Comparison of ENCODE assay signal across 1 cellular context in genomic region chr2:162062559-162062958, GRCh38.
TF ChIP-seq lines count a peak whose summit lies in the region.

No MANE protein-coding gene starts in this region.

TF ChIP-seq in GM12878, 131 proteins besides CTCF, POLR2A, EP300 and RAD21 (continued from another document and continues in another):
- TF ChIP-seq IRF5 (IDR thresholded peaks at IDR 0.05; ENCODE audit: borderline replicate concordance) (no peak), FOXM1 (IDR thresholded peaks at IDR 0.05; ENCODE audit: low read depth, low read length) (no peak), NRF1 (conservative IDR thresholded peaks at IDR 0.05; ENCODE audit: low read depth, low read length) (no peak), YBX1 (IDR thresholded peaks at IDR 0.05) (no peak), MEF2B (IDR thresholded peaks at IDR 0.05; ENCODE audit: partially characterized antibody, poor library complexity, severe bottlenecking) (no peak), SMAD1 (IDR thresholded peaks at IDR 0.05; ENCODE audit: low read depth, partially characterized antibody) (no peak), SMARCA5 (IDR thresholded peaks at IDR 0.05) (0 out of 2 replicates have a peak, but pooled peaks have one; percentile 36), PRDM15 (CRISPR knock-in tag; IDR thresholded peaks at IDR 0.05) (no peak), BRCA1 (IDR thresholded peaks at IDR 0.05; ENCODE audit: low read depth, low read length) (no peak), POLR2AphosphoS2 (IDR thresholded peaks at IDR 0.05; ENCODE audit: low read depth, low read length) (no peak), DPF2 (IDR thresholded peaks at IDR 0.05) (0 out of 2 replicates have a peak, but pooled peaks have one; percentile 36), SREBF1 (IDR thresholded peaks at IDR 0.05; ENCODE audit: low read length) (no peak), TAF1 (IDR thresholded peaks at IDR 0.05; ENCODE audit: borderline replicate concordance, low read depth, low read length) (no peak), STAT3 (IDR thresholded peaks at IDR 0.05; ENCODE audit: low read depth, low read length) (no peak), EED (IDR thresholded peaks at IDR 0.05; ENCODE audit: low read depth) (peak; percentile 67), ESRRA (IDR thresholded peaks at IDR 0.05; ENCODE audit: low read length) (no peak), FOS (IDR thresholded peaks at IDR 0.05; ENCODE audit: borderline replicate concordance, extremely low read depth, insufficient read length) (no peak), CEBPB (IDR thresholded peaks at IDR 0.05; ENCODE audit: borderline replicate concordance in 1 of 2, low read depth in 2 of 2, low read length in 2 of 2) (no peak), ATF3 (IDR thresholded peaks at IDR 0.05; ENCODE audit: borderline replicate concordance, extremely low read depth, low read depth, low read length) (no peak), ZBTB33 (IDR thresholded peaks at IDR 0.05) (no peak), ZBED1 (IDR thresholded peaks at IDR 0.05; ENCODE audit: borderline replicate concordance) (no peak), FOXK2 (IDR thresholded peaks at IDR 0.05) (no peak), E4F1 (IDR thresholded peaks at IDR 0.05; ENCODE audit: borderline replicate concordance, partially characterized antibody) (no peak), ELK1 (IDR thresholded peaks at IDR 0.05; ENCODE audit: low read depth, low read length) (no peak), RUNX3 (IDR thresholded peaks at IDR 0.05; ENCODE audit: low read length) (no peak; the same call in 1 of the 2 replicates), ASH2L (IDR thresholded peaks at IDR 0.05; ENCODE audit: borderline replicate concordance, low read depth) (no peak), ETV6 (conservative IDR thresholded peaks at IDR 0.05 in 1 of 2, IDR thresholded peaks at IDR 0.05 in 1 of 2; ENCODE audit: borderline replicate concordance in 1 of 2, low read depth in 1 of 2) (peak in 1 of 2 experiments; percentile 67; a peak in 2 of 4 replicates), ZBTB11 (CRISPR knock-in tag; IDR thresholded peaks at IDR 0.05) (no peak), POLR2AphosphoS5 (IDR thresholded peaks at IDR 0.05; ENCODE audit: low read length) (no peak), RAD51 (IDR thresholded peaks at IDR 0.05) (0 out of 2 replicates have a peak, but pooled peaks have one; percentile 24), GATAD2B (conservative IDR thresholded peaks at IDR 0.05; ENCODE audit: low read depth) (no peak), ZZZ3 (IDR thresholded peaks at IDR 0.05; ENCODE audit: control insufficient read depth, insufficient read length, low read depth) (no peak), SUZ12 (IDR thresholded peaks at IDR 0.05; ENCODE audit: unreplicated experiment) (no peak), BCL3 (IDR thresholded peaks at IDR 0.05; ENCODE audit: borderline replicate concordance, insufficient read depth, low read depth, low read length, poor library complexity, severe bottlenecking) (no peak), EZH2 (IDR thresholded peaks at IDR 0.05; ENCODE audit: borderline replicate concordance, control insufficient read depth, low read depth, low read length) (no peak), JUND (IDR thresholded peaks at IDR 0.05; ENCODE audit: low read depth, low read length) (0 out of 2 replicates have a peak, but pooled peaks have one; percentile 34), IRF4 (IDR thresholded peaks at IDR 0.05; ENCODE audit: low read depth, low read length) (no peak)
- TF ChIP-seq, protein P1, sequence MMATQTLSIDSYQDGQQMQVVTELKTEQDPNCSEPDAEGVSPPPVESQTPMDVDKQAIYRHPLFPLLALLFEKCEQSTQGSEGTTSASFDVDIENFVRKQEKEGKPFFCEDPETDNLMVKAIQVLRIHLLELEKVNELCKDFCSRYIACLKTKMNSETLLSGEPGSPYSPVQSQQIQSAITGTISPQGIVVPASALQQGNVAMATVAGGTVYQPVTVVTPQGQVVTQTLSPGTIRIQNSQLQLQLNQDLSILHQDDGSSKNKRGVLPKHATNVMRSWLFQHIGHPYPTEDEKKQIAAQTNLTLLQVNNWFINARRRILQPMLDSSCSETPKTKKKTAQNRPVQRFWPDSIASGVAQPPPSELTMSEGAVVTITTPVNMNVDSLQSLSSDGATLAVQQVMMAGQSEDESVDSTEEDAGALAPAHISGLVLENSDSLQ (IDR thresholded peaks at IDR 0.05): no peak
- TF ChIP-seq, protein P2, sequence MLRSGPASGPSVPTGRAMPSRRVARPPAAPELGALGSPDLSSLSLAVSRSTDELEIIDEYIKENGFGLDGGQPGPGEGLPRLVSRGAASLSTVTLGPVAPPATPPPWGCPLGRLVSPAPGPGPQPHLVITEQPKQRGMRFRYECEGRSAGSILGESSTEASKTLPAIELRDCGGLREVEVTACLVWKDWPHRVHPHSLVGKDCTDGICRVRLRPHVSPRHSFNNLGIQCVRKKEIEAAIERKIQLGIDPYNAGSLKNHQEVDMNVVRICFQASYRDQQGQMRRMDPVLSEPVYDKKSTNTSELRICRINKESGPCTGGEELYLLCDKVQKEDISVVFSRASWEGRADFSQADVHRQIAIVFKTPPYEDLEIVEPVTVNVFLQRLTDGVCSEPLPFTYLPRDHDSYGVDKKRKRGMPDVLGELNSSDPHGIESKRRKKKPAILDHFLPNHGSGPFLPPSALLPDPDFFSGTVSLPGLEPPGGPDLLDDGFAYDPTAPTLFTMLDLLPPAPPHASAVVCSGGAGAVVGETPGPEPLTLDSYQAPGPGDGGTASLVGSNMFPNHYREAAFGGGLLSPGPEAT (IDR thresholded peaks at IDR 0.05; ENCODE audit: low read depth): peak; percentile 73
